ENCODE assay signal across 20 cellular contexts in the genomic region with DNA sequence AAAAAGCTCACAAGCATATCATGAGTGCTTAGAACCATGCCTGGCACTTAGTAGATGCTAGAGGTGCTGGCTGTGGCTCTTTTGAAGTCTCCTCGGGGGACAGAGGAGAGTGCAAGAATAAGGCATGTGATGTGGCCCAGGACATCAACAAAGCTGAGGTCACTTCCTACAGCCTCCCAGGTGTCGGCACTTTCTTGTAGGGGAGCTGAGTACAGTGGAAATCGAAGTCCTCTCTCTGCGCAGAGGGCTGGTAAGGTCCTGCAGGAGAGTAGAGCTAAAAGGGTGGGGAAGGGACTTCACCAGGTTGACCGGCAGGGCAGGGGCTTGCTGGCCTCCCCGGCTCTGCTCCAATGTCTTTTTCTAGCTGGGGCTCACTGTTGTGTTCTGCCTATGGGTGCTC. TPM values are rescaled to one million over a fixed set of nuclear protein-coding genes. Genes with fewer than 3 reads are reported as not detected.
DNase-seq lines count a peak whose midpoint lies in the region; ATAC-seq and TF ChIP-seq lines count a peak whose summit lies in the region.
"Had no signal": no experiment of that assay in that cellular context is flagged by ENCODE, and none has a peak within 500 bp of the region (broad histone marks: within the 10 kb centered on the region; RNA-seq: fewer than 3 reads in every experiment).

No MANE protein-coding gene starts in this region.

- H4K91ac ChIP-seq in H9 (ENCODE audit: insufficient read length, low read depth, low read length) = no peak overlapping the region

- H2AFZ ChIP-seq in H9 (ENCODE audit: low read length) (no peak overlapping the region), neural progenitor cell (replicated peaks) (no peak overlapping the region), smooth muscle cell (ENCODE audit: low read depth) (no peak overlapping the region)
- H2AFZ ChIP-seq: GM23338 had no signal

- no peak overlapping the region for H2AK5ac ChIP-seq in H9 (ENCODE audit: insufficient read length, low read length)

- peaks cover 2% of the 10 kb centered on the region; the same call in 1 of the 2 replicates for H3K27me3 Mint-ChIP-seq in H9 (ENCODE audit: low read depth)
- peaks cover 5% of the 10 kb centered on the region for H3K27me3 Mint-ChIP-seq in neural progenitor cell (ENCODE audit: insufficient read depth, low read depth)

- no peak overlapping the region for H2BK20ac ChIP-seq in H9 (ENCODE audit: low read depth, low read length, poor library complexity, severe bottlenecking)

- H3K4me1 Mint-ChIP-seq in H9 = peaks cover 37 to 42% of the 10 kb centered on the region in 2 experiments
- H3K4me1 Mint-ChIP-seq in neural progenitor cell = peaks cover 32% of the 10 kb centered on the region

- peak; percentile 52 for DNase-seq in ELF-1 (ENCODE audit: low read depth, low spot score)
- DNase-seq in H9 = no peak
- DNase-seq in esophagus muscularis mucosa (ENCODE audit: extremely low spot score) = peak; percentile 74
- DNase-seq in neural progenitor cell (ENCODE audit: low spot score) = no peak
- no peak for DNase-seq in smooth muscle cell (lab: John Stamatoyannopoulos, UW; ENCODE audit: unreplicated experiment)
- no peak for DNase-seq in NCI-H1417 treated with DMSO at 0.1 percent for 48 hours (lab: John Stamatoyannopoulos, UW)
- no peak for DNase-seq in NCI-H2196 treated with DMSO at 0.1 percent for 48 hours (lab: John Stamatoyannopoulos, UW; ENCODE audit: unreplicated experiment)
- DNase-seq: ACHN; BE2C; C1 segment of cervical spinal cord; Caco-2; CD4-positive, alpha-beta T cell; DMS79 treated with DMSO at 0.1 percent for 48 hours; Kasumi-1; KG1 had no signal

- H3K36me3 ChIP-seq in esophagus muscularis mucosa (no peaks in the 10 kb centered on the region), neural progenitor cell (no peaks in the 10 kb centered on the region), smooth muscle cell (ENCODE audit: low read depth) (no peaks in the 10 kb centered on the region)
- H3K36me3 ChIP-seq: BE2C, HAP-1 had no signal

- H3F3A ChIP-seq in neural progenitor cell (ENCODE audit: low read depth) = peaks cover 15% of the 10 kb centered on the region
- no peaks in the 10 kb centered on the region for H3F3A ChIP-seq in smooth muscle cell (ENCODE audit: low read depth)

- H3K56ac ChIP-seq in H9 (ENCODE audit: insufficient read length, low read depth, low read length) = no peak overlapping the region

- no peaks in the 10 kb centered on the region for H3K27me3 ChIP-seq in H9 (ENCODE audit: insufficient read depth, low read length)
- no peaks in the 10 kb centered on the region for H3K27me3 ChIP-seq in esophagus muscularis mucosa
- H3K27me3 ChIP-seq in neural progenitor cell = peaks cover 5% of the 10 kb centered on the region
- H3K27me3 ChIP-seq in smooth muscle cell (ENCODE audit: low read depth) = no peaks in the 10 kb centered on the region

- no peak overlapping the region for H4K5ac ChIP-seq in H9 (ENCODE audit: insufficient read length, low read depth, low read length)

- H2BK5ac ChIP-seq in H9 (ENCODE audit: insufficient read length, low read length) = no peak overlapping the region

- no peak for TF ChIP-seq POLR2A in esophagus muscularis mucosa (IDR thresholded peaks at IDR 0.05; ENCODE audit: low read depth)

- H3K4ac ChIP-seq in H9 (ENCODE audit: low read depth, low read length) = no peak overlapping the region

- intact Hi-C loops in esophagus muscularis mucosa (cut with DNase I) = no loop called here

- H3K9me3 Mint-ChIP-seq in H9 (no peaks in the 10 kb centered on the region; a peak in 1 of 5 replicates), neural progenitor cell (no peaks in the 10 kb centered on the region)
- H3K9me3 Mint-ChIP-seq: CD4-positive, alpha-beta T cell; GM23338 had no signal

- H3K9ac ChIP-seq in H9 (ENCODE audit: extremely low read depth, insufficient read length, low read length) (no peak overlapping the region), neural progenitor cell (no peak overlapping the region), smooth muscle cell (ENCODE audit: low read depth) (no peak overlapping the region)

- H4K20me1 ChIP-seq in H9 (ENCODE audit: control insufficient read depth, insufficient read depth, insufficient read length) = peaks cover 3% of the 10 kb centered on the region
- H4K20me1 ChIP-seq in neural progenitor cell (ENCODE audit: low read depth) = peaks cover under 1% of the 10 kb centered on the region
- no peaks in the 10 kb centered on the region for H4K20me1 ChIP-seq in smooth muscle cell (ENCODE audit: low read depth)

- no peak for TF ChIP-seq EP300 in esophagus muscularis mucosa (IDR thresholded peaks at IDR 0.05)

- no peak overlapping the region for H3K18ac ChIP-seq in H9 (ENCODE audit: insufficient read length, low read depth, low read length)

- H3K4me3 Mint-ChIP-seq in H9 (no peak overlapping the region), neural progenitor cell (no peak overlapping the region)
- H3K4me3 Mint-ChIP-seq: CD4-positive, alpha-beta T cell; GM23338 had no signal

- no peak overlapping the region for H3K14ac ChIP-seq in H9 (ENCODE audit: insufficient read depth, low read length)

- H3K9me3 ChIP-seq in H9 (ENCODE audit: control insufficient read depth, low read depth, low read length) (no peaks in the 10 kb centered on the region), esophagus muscularis mucosa (no peaks in the 10 kb centered on the region), neural progenitor cell (ENCODE audit: low read depth) (no peaks in the 10 kb centered on the region), smooth muscle cell (replicated peaks; ENCODE audit: low read depth) (no peaks in the 10 kb centered on the region)
- H3K9me3 ChIP-seq: BE2C, HAP-1 had no signal

- H4K8ac ChIP-seq in H9 (replicated peaks; ENCODE audit: insufficient read length, low read depth, low read length) = no peak overlapping the region

- H2BK15ac ChIP-seq in H9 (ENCODE audit: low read depth, low read length) = no peak overlapping the region

- no peak overlapping the region for H2BK120ac ChIP-seq in H9 (ENCODE audit: low read depth, low read length, poor library complexity, severe bottlenecking)

- no peak overlapping the region for H3K23ac ChIP-seq in H9 (ENCODE audit: insufficient read length, low read depth, low read length)

- H3K4me3 ChIP-seq in esophagus muscularis mucosa (no peak overlapping the region), neural progenitor cell (no peak overlapping the region), smooth muscle cell (no peak overlapping the region)
- H3K4me3 ChIP-seq: GM12878, GM23338, HAP-1 had no signal

- no peaks in the 10 kb centered on the region for H3K79me1 ChIP-seq in H9 (ENCODE audit: insufficient read depth, low read depth, low read length, poor library complexity, severe bottlenecking)

- no peak overlapping the region for H3T11ph ChIP-seq in H9 (ENCODE audit: low read length)

- no peaks in the 10 kb centered on the region for H3K4me1 ChIP-seq in H9 (ENCODE audit: insufficient read depth, low read length)
- no peaks in the 10 kb centered on the region for H3K4me1 ChIP-seq in esophagus muscularis mucosa
- peaks cover 13% of the 10 kb centered on the region for H3K4me1 ChIP-seq in neural progenitor cell
- H3K4me1 ChIP-seq in smooth muscle cell (ENCODE audit: low read depth) = peaks cover 2% of the 10 kb centered on the region
- H3K4me1 ChIP-seq: BE2C, HAP-1 had no signal

- H3K36me3 Mint-ChIP-seq in H9 (ENCODE audit: insufficient read depth in 1 of 3, low read depth in 3 of 3) = peaks cover 0 to 8% (median 1%) of the 10 kb centered on the region in 3 experiments; a peak in 3 of 7 replicates
- no peaks in the 10 kb centered on the region for H3K36me3 Mint-ChIP-seq in neural progenitor cell

- WGBS in H9 (ENCODE audit: extremely low coverage, insufficient read length, low lambda C conversion rate) = no CpG with 5 or more reads among the region's 6 CpGs
- WGBS in esophagus muscularis mucosa = 84% methylated on average over 6 of the region's 6 CpGs
- WGBS in smooth muscle cell (ENCODE audit: low lambda C conversion rate) = 85% methylated on average over 6 of the region's 6 CpGs

- no peak overlapping the region for H3K4me2 ChIP-seq in H9 (ENCODE audit: insufficient read depth, insufficient read length, low read length)
- H3K4me2 ChIP-seq in neural progenitor cell = no peak overlapping the region
- H3K4me2 ChIP-seq in smooth muscle cell = no peak overlapping the region
- H3K4me2 ChIP-seq: GM23338 had no signal

- H3K27ac Mint-ChIP-seq in H9 = peak overlapping the region in 2 of 3 experiments; percentile 39 to 62; a peak in 2 of 7 replicates
- peak overlapping the region; percentile 57 for H3K27ac Mint-ChIP-seq in neural progenitor cell
- H3K27ac Mint-ChIP-seq: CD4-positive, alpha-beta T cell had no signal

- no peak overlapping the region for H3K27ac ChIP-seq in H9 (ENCODE audit: insufficient read length, low read depth, low read length)
- H3K27ac ChIP-seq in esophagus muscularis mucosa (replicated peaks in 1 of 4) = no peak overlapping the region
- H3K27ac ChIP-seq in neural progenitor cell = no peak overlapping the region
- no peak overlapping the region for H3K27ac ChIP-seq in smooth muscle cell (ENCODE audit: low read depth)

- H3K23me2 ChIP-seq in H9 (ENCODE audit: insufficient read length, low read depth, low read length, poor library complexity, severe bottlenecking) = no peaks in the 10 kb centered on the region

- no peak overlapping the region for H2BK12ac ChIP-seq in H9 (ENCODE audit: insufficient read length, low read depth, low read length)

- H3K79me2 ChIP-seq in H9 (ENCODE audit: insufficient read depth, low read length) = no peaks in the 10 kb centered on the region
- no peaks in the 10 kb centered on the region for H3K79me2 ChIP-seq in neural progenitor cell (ENCODE audit: low read depth)
- no peaks in the 10 kb centered on the region for H3K79me2 ChIP-seq in smooth muscle cell (ENCODE audit: low read depth)

- TF ChIP-seq CTCF in H9 (conservative IDR thresholded peaks at IDR 0.05) (no peak), esophagus muscularis mucosa (IDR thresholded peaks at IDR 0.05) (no peak), neural progenitor cell (IDR thresholded peaks at IDR 0.05) (no peak), smooth muscle cell (IDR thresholded peaks at IDR 0.05; ENCODE audit: borderline replicate concordance, insufficient read depth, poor library complexity, severe bottlenecking) (no peak)

- no peak for ATAC-seq in HG02798 (IDR thresholded peaks at IDR 0.05; ENCODE audit: poor library complexity, unreplicated experiment)
- ATAC-seq: GM12878, GM23338 had no signal

RNA-seq across cellular contexts. Expression of a gene that starts 11.2 kb away (rescaled TPM):
- total RNA-seq in H9 (2021) (15.2 and 17.5 TPM in 2 replicates), esophagus muscularis mucosa (under 1 TPM; 0.42 to 0.66 (median 0.61) TPM), neural progenitor cell (ENCODE audit: low replicate concordance) (4.5 and 7.4 TPM in 2 replicates), smooth muscle cell (6.4 and 8.6 TPM in 2 replicates)
- 6.2 and 7.7 TPM in 2 replicates for polyA plus RNA-seq in smooth muscle cell
- total RNA-seq: G401 had no signal

RNA-seq across cellular contexts. Expression of a gene that starts 49.2 kb away (rescaled TPM):
- total RNA-seq in H9 (2021) (21.1 and 21.5 TPM in 2 replicates), esophagus muscularis mucosa (10 to 100 TPM; 19.9 to 22.2 (median 21.0) TPM), neural progenitor cell (ENCODE audit: low replicate concordance) (15.9 and 16.3 TPM in 2 replicates), smooth muscle cell (26.5 and 30.9 TPM in 2 replicates)
- polyA plus RNA-seq in smooth muscle cell = 28.2 and 30.9 TPM in 2 replicates

Comparison
In these comparisons a context has a peak if more than half of its experiments do, and no peak if none do; other contexts are left out.
1. DNase-seq: peak in ELF-1 (single experiment) and esophagus muscularis mucosa (single experiment); none in H9 (single experiment), neural progenitor cell (single experiment), smooth muscle cell (single experiment), NCI-H1417 treated with DMSO at 0.1 percent for 48 hours (single experiment) and NCI-H2196 treated with DMSO at 0.1 percent for 48 hours (single experiment).